Comparison of ENCODE assay signal across 8 cellular contexts in the genomic region with DNA sequence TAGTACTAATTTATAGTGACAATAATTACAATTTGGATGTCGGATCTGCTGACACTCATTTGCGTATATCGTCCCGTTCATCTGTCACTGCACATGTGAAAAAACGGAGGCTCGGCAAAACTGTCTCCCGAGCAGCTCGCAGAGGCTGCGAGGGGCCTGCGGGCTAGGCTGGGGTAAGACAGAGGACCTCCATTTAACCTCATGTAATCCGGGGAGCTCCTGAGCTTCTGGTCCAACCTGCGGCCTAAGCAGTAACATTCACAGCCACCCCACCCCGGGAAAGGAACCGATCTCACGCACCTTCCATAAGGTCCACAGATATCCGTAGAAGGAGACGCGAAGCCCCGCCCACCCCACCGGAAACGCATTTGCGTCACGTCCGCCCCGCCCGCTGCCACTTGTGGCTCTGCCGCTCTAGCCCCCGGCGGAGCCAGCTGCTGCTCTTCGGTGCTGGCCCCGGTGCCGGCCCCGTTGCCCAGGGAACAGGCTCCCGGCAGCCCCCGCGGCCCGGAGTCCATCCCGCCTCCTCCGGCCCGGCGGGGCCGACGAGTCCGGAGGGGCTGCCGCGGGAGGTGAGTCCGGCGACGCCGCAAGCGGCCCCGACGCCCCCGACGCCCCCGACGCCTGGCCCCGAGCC. TPM values are rescaled to one million over a fixed set of nuclear protein-coding genes. Genes with fewer than 3 reads are reported as not detected.
DNase-seq lines count a peak whose midpoint lies in the region; ATAC-seq, FAIRE-seq and TF ChIP-seq lines count a peak whose summit lies in the region.

A gene (minus strand): TSS at position 346 of the 637 bp plus-strand sequence. CDS start 39 bp downstream, at position 307.
A gene with protein sequence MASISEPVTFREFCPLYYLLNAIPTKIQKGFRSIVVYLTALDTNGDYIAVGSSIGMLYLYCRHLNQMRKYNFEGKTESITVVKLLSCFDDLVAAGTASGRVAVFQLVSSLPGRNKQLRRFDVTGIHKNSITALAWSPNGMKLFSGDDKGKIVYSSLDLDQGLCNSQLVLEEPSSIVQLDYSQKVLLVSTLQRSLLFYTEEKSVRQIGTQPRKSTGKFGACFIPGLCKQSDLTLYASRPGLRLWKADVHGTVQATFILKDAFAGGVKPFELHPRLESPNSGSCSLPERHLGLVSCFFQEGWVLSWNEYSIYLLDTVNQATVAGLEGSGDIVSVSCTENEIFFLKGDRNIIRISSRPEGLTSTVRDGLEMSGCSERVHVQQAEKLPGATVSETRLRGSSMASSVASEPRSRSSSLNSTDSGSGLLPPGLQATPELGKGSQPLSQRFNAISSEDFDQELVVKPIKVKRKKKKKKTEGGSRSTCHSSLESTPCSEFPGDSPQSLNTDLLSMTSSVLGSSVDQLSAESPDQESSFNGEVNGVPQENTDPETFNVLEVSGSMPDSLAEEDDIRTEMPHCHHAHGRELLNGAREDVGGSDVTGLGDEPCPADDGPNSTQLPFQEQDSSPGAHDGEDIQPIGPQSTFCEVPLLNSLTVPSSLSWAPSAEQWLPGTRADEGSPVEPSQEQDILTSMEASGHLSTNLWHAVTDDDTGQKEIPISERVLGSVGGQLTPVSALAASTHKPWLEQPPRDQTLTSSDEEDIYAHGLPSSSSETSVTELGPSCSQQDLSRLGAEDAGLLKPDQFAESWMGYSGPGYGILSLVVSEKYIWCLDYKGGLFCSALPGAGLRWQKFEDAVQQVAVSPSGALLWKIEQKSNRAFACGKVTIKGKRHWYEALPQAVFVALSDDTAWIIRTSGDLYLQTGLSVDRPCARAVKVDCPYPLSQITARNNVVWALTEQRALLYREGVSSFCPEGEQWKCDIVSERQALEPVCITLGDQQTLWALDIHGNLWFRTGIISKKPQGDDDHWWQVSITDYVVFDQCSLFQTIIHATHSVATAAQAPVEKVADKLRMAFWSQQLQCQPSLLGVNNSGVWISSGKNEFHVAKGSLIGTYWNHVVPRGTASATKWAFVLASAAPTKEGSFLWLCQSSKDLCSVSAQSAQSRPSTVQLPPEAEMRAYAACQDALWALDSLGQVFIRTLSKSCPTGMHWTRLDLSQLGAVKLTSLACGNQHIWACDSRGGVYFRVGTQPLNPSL (N-terminal part only) (plus strand): TSS at position 397 of the 637 bp plus-strand sequence. CDS start 13,781 bp downstream, outside the sequence.

- peak within 1 kb of the TSS; percentile 80 for H3K27ac ChIP-seq in kidney (ENCODE audit: low read depth in 2 of 2, low read length in 2 of 2)

- TF ChIP-seq CTCF in kidney (IDR thresholded peaks at IDR 0.05; ENCODE audit: borderline replicate concordance, extremely low read depth, insufficient read depth): no peak

- peak within 1 kb of the TSS; percentile 95 to 97 for H3K9ac ChIP-seq in kidney (ENCODE audit: low read length in 2 of 2)

- no peak for FAIRE-seq in kidney (lab: Jason Lieb, UNC)

- no peaks in the 10 kb centered on the region for H3K9me3 ChIP-seq in kidney (ENCODE audit: control insufficient read depth in 1 of 2, low read length in 2 of 2)

- peak; percentile 67 for ATAC-seq in HG03378 (IDR thresholded peaks at IDR 0.05; ENCODE audit: unreplicated experiment)

- TF ChIP-seq POLR2A in GM19099 (IDR thresholded peaks at IDR 0.05; ENCODE audit: extremely low read depth, insufficient read length, low read depth): peak; percentile 80

- DNase-seq in AG20443 (ENCODE audit: low spot score) (peak; percentile 99), NCI-H460 (ENCODE audit: extremely low read depth, low read depth) (peak; percentile 93), cerebellar nuclear complex (lab: John Stamatoyannopoulos, UW) (peak; percentile 77 to 88), kidney (peak; percentile 99)
- peak; percentile 97 for DNase-seq in activated CD4-positive, CD25-positive, alpha-beta regulatory T cell treated with anti-CD3 and anti-CD28 coated beads, Interleukin-2, amount 50 U/mL, for 72 hours
- peak; percentile 89 to 98 for DNase-seq in stimulated activated CD4-positive, alpha-beta T cell treated with anti-CD3 and anti-CD28 coated beads, Interleukin-15, amount 100 ng/mL, for 1 hour (ENCODE audit: low read depth in 1 of 2, low spot score in 1 of 2)

- H3K36me3 ChIP-seq in kidney (ENCODE audit: control insufficient read depth in 1 of 2, insufficient read depth in 2 of 2, low read length in 2 of 2): peaks cover 5 to 7% of the 10 kb centered on the region in 2 donors

- peak within 1 kb of the TSS; percentile 84 to 94 for H3K4me3 ChIP-seq in kidney (ENCODE audit: low read length in 2 of 2)

- intact Hi-C loops in kidney (cut with DNase I): no loop called here

- H3K4me1 ChIP-seq in kidney (ENCODE audit: control insufficient read depth in 1 of 2, insufficient read depth in 1 of 2, low read depth in 1 of 2, low read length in 2 of 2): peaks cover 12 to 17% of the 10 kb centered on the region in 2 donors

RNA-seq across cellular contexts. Expression of the first gene that starts in this region (rescaled TPM):
- 96.7 and 101 TPM in 2 replicates for total RNA-seq in NCI-H460 (2014; rRNA removed; shearing (Covaris generic))
- polyA plus RNA-seq in NCI-H460 (2014; cell fraction: nucleus; rRNA removed): 54.0 and 69.8 TPM in 2 replicates
- 32.1 TPM for total RNA-seq in kidney
- polyA plus RNA-seq in kidney (ENCODE audit: insufficient read depth, low read depth, low replicate concordance): 49.3 TPM

RNA-seq across cellular contexts. Expression of the second gene that starts in this region (rescaled TPM):
- total RNA-seq in NCI-H460 (2014; rRNA removed; shearing (Covaris generic)): 2.3 and 3.2 TPM in 2 replicates
- 1.9 and 2.4 TPM in 2 replicates for polyA plus RNA-seq in NCI-H460 (2014; cell fraction: nucleus; rRNA removed)
- total RNA-seq in kidney: 30.2 TPM
- polyA plus RNA-seq in kidney (ENCODE audit: insufficient read depth, low read depth, low replicate concordance): 6.0 TPM

Comparison
In these comparisons a context has a peak if more than half of its experiments do, and no peak if none do; other contexts are left out.
1. Peak in every context shown above with its lines: DNase-seq, ATAC-seq, H3K4me3 ChIP-seq and H3K27ac ChIP-seq.